In genomic region chr2:215391531-215391930, GRCh38 we compare ENCODE assay signal across 37 cellular contexts. TPM values are rescaled to one million over a fixed set of nuclear protein-coding genes. Genes with fewer than 3 reads are reported as not detected.
DNase-seq lines count a peak whose midpoint lies in the region; ATAC-seq and TF ChIP-seq lines count a peak whose summit lies in the region.
"Had no signal": no experiment of that assay in that cellular context is flagged by ENCODE, and none has a peak within 500 bp of the region (broad histone marks: within the 10 kb centered on the region; RNA-seq: fewer than 3 reads in every experiment).

No MANE protein-coding gene starts in this region.

- no peak overlapping the region for H2BK120ac ChIP-seq in trophoblast cell (ENCODE audit: insufficient read depth, low read length, poor library complexity)

- H3K27me3 ChIP-seq in foreskin keratinocyte (no peaks in the 10 kb centered on the region), trophoblast cell (ENCODE audit: insufficient read depth, low read length) (no peaks in the 10 kb centered on the region), psoas muscle (ENCODE audit: insufficient read depth in 3 of 3, low read length in 2 of 3) (no peaks in the 10 kb centered on the region)
- no peaks in the 10 kb centered on the region for H3K27me3 ChIP-seq in CD4-positive, alpha-beta memory T cell (ENCODE audit: insufficient read depth, low read length)
- H3K27me3 ChIP-seq: suprapubic skin had no signal

- H3K9ac ChIP-seq in trophoblast cell (ENCODE audit: low read length): no peak overlapping the region

- H3K4me1 ChIP-seq in OCI-LY7 (ENCODE audit: insufficient read depth, low read length, poor library complexity, severe bottlenecking) (peaks cover 6% of the 10 kb centered on the region), foreskin keratinocyte (no peaks in the 10 kb centered on the region), trophoblast cell (ENCODE audit: control insufficient read depth in 1 of 2, insufficient read depth in 2 of 2, low read length in 2 of 2) (no peaks in the 10 kb centered on the region), psoas muscle (no peaks in the 10 kb centered on the region)
- H3K4me1 ChIP-seq in CD4-positive, alpha-beta memory T cell (ENCODE audit: insufficient read depth, low read length): no peaks in the 10 kb centered on the region
- H3K4me1 ChIP-seq: suprapubic skin had no signal

- peaks cover 10% of the 10 kb centered on the region for H3K4me1 Mint-ChIP-seq in Calu3 (ENCODE audit: low read depth, unreplicated experiment)
- H3K4me1 Mint-ChIP-seq in CD4-positive, alpha-beta memory T cell: no peaks in the 10 kb centered on the region
- H3K4me1 Mint-ChIP-seq: activated CD8-positive, alpha-beta memory T cell treated with anti-CD3 and anti-CD28 coated beads, Interleukin-2, amount 10 ng/mL, durations not matched to agents 7 days and 5 days; CD4-positive, CD25-positive, alpha-beta regulatory T cell; naive thymus-derived CD8-positive, alpha-beta T cell had no signal

- no peaks in the 10 kb centered on the region for H3K9me3 ChIP-seq in OCI-LY7 (ENCODE audit: low read length)
- no peaks in the 10 kb centered on the region for H3K9me3 ChIP-seq in trophoblast cell (ENCODE audit: insufficient read depth, low read depth, low read length)
- H3K9me3 ChIP-seq in CD4-positive, alpha-beta memory T cell (ENCODE audit: control insufficient read depth in 1 of 2, low read length in 2 of 2): no peaks in the 10 kb centered on the region
- H3K9me3 ChIP-seq in psoas muscle: no peaks in the 10 kb centered on the region
- H3K9me3 ChIP-seq: A549, HAP-1, suprapubic skin had no signal

- H3K36me3 ChIP-seq in OCI-LY7 (ENCODE audit: insufficient read depth, low read length) (no peaks in the 10 kb centered on the region), trophoblast cell (ENCODE audit: control insufficient read depth in 1 of 2, insufficient read depth in 2 of 2, low read length in 2 of 2) (peaks cover 32 to 60% of the 10 kb centered on the region in 2 experiments), psoas muscle (ENCODE audit: insufficient read depth in 1 of 2, low read depth in 1 of 2) (peaks cover 0 to 35% of the 10 kb centered on the region in 2 donors)
- H3K36me3 ChIP-seq in CD4-positive, alpha-beta memory T cell (ENCODE audit: insufficient read depth, low read length): no peaks in the 10 kb centered on the region

- H4K20me1 ChIP-seq in OCI-LY7 (ENCODE audit: insufficient read depth, low read length): no peaks in the 10 kb centered on the region

- no peak overlapping the region for H3K4me3 Mint-ChIP-seq in Calu3 (ENCODE audit: low read depth, unreplicated experiment)
- H3K4me3 Mint-ChIP-seq in CD4-positive, alpha-beta memory T cell: no peak overlapping the region
- H3K4me3 Mint-ChIP-seq: activated CD8-positive, alpha-beta memory T cell treated with anti-CD3 and anti-CD28 coated beads, Interleukin-2, amount 10 ng/mL, durations not matched to agents 7 days and 5 days; activated T-cell treated with anti-CD3 and anti-CD28 coated beads, Interleukin-2, amount 50 U/mL, for 4 hours; CD4-positive, CD25-positive, alpha-beta regulatory T cell; naive thymus-derived CD8-positive, alpha-beta T cell; WTC11 had no signal

- BruUV-seq in Calu3 (replicated peaks; lab: Mats Ljungman, UMichigan) (no TSS peak), OCI-LY7 (replicated peaks; lab: Mats Ljungman, UMichigan) (no TSS peak)

- no peak overlapping the region for H2BK12ac ChIP-seq in trophoblast cell (ENCODE audit: low read length)

- no peak overlapping the region for H3K18ac ChIP-seq in trophoblast cell (ENCODE audit: low read length)

- H3K4me3 ChIP-seq in OCI-LY7 (ENCODE audit: low read depth, low read length, poor library complexity, severe bottlenecking) (no peak overlapping the region), trophoblast cell (ENCODE audit: low read depth, low read length) (no peak overlapping the region), psoas muscle (no peak overlapping the region)
- no peak overlapping the region for H3K4me3 ChIP-seq in CD4-positive, alpha-beta memory T cell (ENCODE audit: low read length in 2 of 2)
- H3K4me3 ChIP-seq: A549, HAP-1, K562, skin epidermis, suprapubic skin had no signal

- CTCF ChIA-PET in Calu3 (lab: Charles Lee): interaction anchor here (0.9 to 1.0 kb wide), 2 partner anchors 18 to 19 kb away, joined by 3 to 4 read pairs; no protein-coding TSS in a partner anchor
- CTCF ChIA-PET in OCI-LY7 (lab: Charles Lee; ENCODE audit: unreplicated experiment): no interaction called here
- CTCF ChIA-PET in CD4-positive, alpha-beta memory T cell (lab: Charles Lee; ENCODE audit: partially characterized antibody): no interaction called here

- H4K91ac ChIP-seq in trophoblast cell (ENCODE audit: low read depth, low read length): no peak overlapping the region

- no peak overlapping the region for H3K4ac ChIP-seq in trophoblast cell (ENCODE audit: low read depth, low read length)

- H3K4me2 ChIP-seq in OCI-LY7 (ENCODE audit: low read length) (peak overlapping the region; percentile 14; the same call in 1 of the 2 replicates), trophoblast cell (ENCODE audit: low read length) (no peak overlapping the region)
- H3K4me2 ChIP-seq: A549 had no signal

- H3K9me3 Mint-ChIP-seq in Calu3 (ENCODE audit: low read depth, unreplicated experiment): no peaks in the 10 kb centered on the region
- H3K9me3 Mint-ChIP-seq in CD4-positive, alpha-beta memory T cell: peaks cover 0 to 2% (median 0%) of the 10 kb centered on the region in 8 donors
- H3K9me3 Mint-ChIP-seq: activated T-cell treated with anti-CD3 and anti-CD28 coated beads, Interleukin-2, amount 50 U/mL, for 4 hours; WTC11 had no signal

- DNase-seq in Calu3 (peak; percentile 70), OCI-LY7 (ENCODE audit: low spot score) (peak; percentile 2), foreskin keratinocyte (no peak), trophoblast cell (peak; percentile 61 to 65), NCI-H2029 treated with DMSO at 0.1 percent for 48 hours (lab: John Stamatoyannopoulos, UW) (no peak), psoas muscle (no peak), NOMO-1 treated with DMSO at 0.1 percent for 48 hours (lab: John Stamatoyannopoulos, UW; ENCODE audit: unreplicated experiment) (no peak)
- no peak for DNase-seq in CD4-positive, alpha-beta memory T cell
- DNase-seq: activated CD4-positive, alpha-beta T cell treated with anti-CD3 and anti-CD28 coated beads, Interleukin-2, amount 50 U/mL, for 1 hour; activated CD8-positive, alpha-beta memory T cell treated with anti-CD3 and anti-CD28 coated beads, Interleukin-2, amount 10 ng/mL, durations not matched to agents 7 days and 5 days; activated gamma-delta T cell; activated T-cell treated with anti-CD3 and anti-CD28 coated beads, Interleukin-2, amount 50 U/mL, for 4 hours; AML-193; caudate nucleus; CD4-positive, CD25-positive, alpha-beta regulatory T cell; cortex of kidney; DMS 273 treated with DMSO at 0.1 percent for 48 hours; effector memory CD4-positive, alpha-beta T cell; head of caudate nucleus; left ventricle myocardium superior; midbrain; naive thymus-derived CD8-positive, alpha-beta T cell; NCI-H1092; NCI-H1694; NCI-H446 treated with DMSO at 0.1 percent for 48 hours; NCI-H82; nucleus accumbens; retina; stimulated activated naive CD4-positive, alpha-beta T cell treated with Interleukin-2 at 50 U/mL for 16 hours; T-helper 1 cell had no signal

- no peaks in the 10 kb centered on the region for H3K79me1 ChIP-seq in trophoblast cell (ENCODE audit: low read length)

- peak overlapping the region; percentile 38 for H3K27ac Mint-ChIP-seq in Calu3 (ENCODE audit: unreplicated experiment)
- H3K27ac Mint-ChIP-seq in CD4-positive, alpha-beta memory T cell: no peak overlapping the region
- H3K27ac Mint-ChIP-seq: activated CD8-positive, alpha-beta memory T cell treated with anti-CD3 and anti-CD28 coated beads, Interleukin-2, amount 10 ng/mL, durations not matched to agents 7 days and 5 days; CD4-positive, CD25-positive, alpha-beta regulatory T cell; naive thymus-derived CD8-positive, alpha-beta T cell; WTC11 had no signal

- peaks cover 14% of the 10 kb centered on the region for H3K36me3 Mint-ChIP-seq in Calu3 (ENCODE audit: insufficient read depth, unreplicated experiment)
- no peaks in the 10 kb centered on the region for H3K36me3 Mint-ChIP-seq in CD4-positive, alpha-beta memory T cell
- H3K36me3 Mint-ChIP-seq: activated CD8-positive, alpha-beta memory T cell treated with anti-CD3 and anti-CD28 coated beads, Interleukin-2, amount 10 ng/mL, durations not matched to agents 7 days and 5 days; CD4-positive, CD25-positive, alpha-beta regulatory T cell; naive thymus-derived CD8-positive, alpha-beta T cell had no signal

- no peak overlapping the region for H3K23ac ChIP-seq in trophoblast cell (ENCODE audit: low read length)

- H3K27me3 Mint-ChIP-seq in Calu3 (ENCODE audit: unreplicated experiment): no peaks in the 10 kb centered on the region
- H3K27me3 Mint-ChIP-seq in CD4-positive, alpha-beta memory T cell: peaks cover 0 to 6% of the 10 kb centered on the region in 2 donors

- H3K9me2 ChIP-seq in OCI-LY7 (ENCODE audit: insufficient read depth, low read length): no peaks in the 10 kb centered on the region

- WGBS in trophoblast cell (ENCODE audit: extremely low coverage, insufficient coverage, insufficient read length): no CpG with 5 or more reads among the region's 5 CpGs
- 94 to 95% (median 94%) methylated on average over 5 of the region's 5 CpGs for WGBS in psoas muscle, 3 donors

- TF ChIP-seq CTCF in Calu3 (IDR thresholded peaks at IDR 0.05; ENCODE audit: unreplicated experiment) (no peak), OCI-LY7 (conservative IDR thresholded peaks at IDR 0.05; ENCODE audit: low read length) (no peak), foreskin keratinocyte (conservative IDR thresholded peaks at IDR 0.05) (no peak), psoas muscle (IDR thresholded peaks at IDR 0.05) (no peak)

- H2AFZ ChIP-seq in OCI-LY7 (ENCODE audit: low read length): no peak overlapping the region; the same call in 1 of the 2 replicates
- no peak overlapping the region for H2AFZ ChIP-seq in trophoblast cell (ENCODE audit: insufficient read depth, low read length, poor library complexity)

- H4K12ac ChIP-seq in trophoblast cell (ENCODE audit: low read depth, low read length): no peak overlapping the region

- H3K14ac ChIP-seq in trophoblast cell (ENCODE audit: low read length): no peak overlapping the region

- no peak overlapping the region for H4K8ac ChIP-seq in trophoblast cell (ENCODE audit: low read depth, low read length)

- H3K27ac ChIP-seq in OCI-LY7 (ENCODE audit: low read depth, low read length, poor library complexity, severe bottlenecking): no peak overlapping the region
- H3K27ac ChIP-seq in foreskin keratinocyte: no peak overlapping the region
- no peak overlapping the region for H3K27ac ChIP-seq in trophoblast cell (ENCODE audit: low read depth, low read length)
- no peak overlapping the region for H3K27ac ChIP-seq in CD4-positive, alpha-beta memory T cell (ENCODE audit: low read depth, low read length)
- no peak overlapping the region for H3K27ac ChIP-seq in psoas muscle
- H3K27ac ChIP-seq: A549, RWPE1, skin epidermis, suprapubic skin had no signal

- H2AK5ac ChIP-seq in trophoblast cell (ENCODE audit: low read length): no peak overlapping the region

- H3K79me2 ChIP-seq in OCI-LY7 (ENCODE audit: insufficient read depth, low read depth, low read length): no peaks in the 10 kb centered on the region
- no peaks in the 10 kb centered on the region for H3K79me2 ChIP-seq in trophoblast cell (ENCODE audit: control insufficient read depth, insufficient read depth, low read length, poor library complexity)

- POLR2A ChIA-PET in OCI-LY7 (lab: Charles Lee): interaction anchor here (0.6 to 2.4 kb wide), 5 partner anchors 11 to 1728 kb away, joined by 3 to 7 read pairs (median 3); no protein-coding TSS in a partner anchor
- POLR2A ChIA-PET in CD4-positive, alpha-beta memory T cell (lab: Charles Lee; ENCODE audit: partially characterized antibody): no interaction called here

- no peak overlapping the region for H2BK5ac ChIP-seq in trophoblast cell (ENCODE audit: low read depth, low read length, poor library complexity)

- intact Hi-C loops in Calu3 (cut with micrococcal nuclease; ENCODE audit: unreplicated experiment): no loop called here
- intact Hi-C loops in OCI-LY7 (cut with micrococcal nuclease; ENCODE audit: unreplicated experiment): no loop called here
- intact Hi-C loops in CD4-positive, alpha-beta memory T cell (cut with micrococcal nuclease): no loop called here
- intact Hi-C loops in psoas muscle (cut with DNase I): no loop called here

- peak; percentile 69 for ATAC-seq in foreskin keratinocyte
- ATAC-seq in psoas muscle: no peak
- ATAC-seq: A549; activated CD8-positive, alpha-beta memory T cell treated with anti-CD3 and anti-CD28 coated beads, Interleukin-2, amount 10 ng/mL, durations not matched to agents 7 days and 5 days; activated T-cell treated with anti-CD3 and anti-CD28 coated beads, Interleukin-2, amount 50 U/mL, for 4 hours; K562; left ventricle myocardium superior; naive thymus-derived CD8-positive, alpha-beta T cell; WTC11 had no signal

RNA-seq across cellular contexts. Expression of gene FN1, which starts 44.3 kb away (rescaled TPM):
- total RNA-seq in Calu3 (2022) (123 and 133 TPM in 2 replicates), OCI-LY7 (2022) (1.2 and 1.3 TPM in 2 replicates), foreskin keratinocyte (2,068 and 6,230 TPM in 2 replicates), psoas muscle (10 to 100 TPM; 21.3 to 64.3 (median 41.7) TPM)
- 0.03 TPM in 1 of 2 replicates, not detected in the other for total RNA-seq in OCI-LY7 (2014; rRNA removed; shearing (Covaris generic))
- polyA plus RNA-seq in foreskin keratinocyte (1,523 and 3,810 TPM in 2 replicates), psoas muscle (10 to 100 TPM; 16.0 to 44.2 (median 40.3) TPM)
- polyA plus RNA-seq in trophoblast cell (2013): 3,568 and 4,026 TPM in 2 replicates
- not detected for total RNA-seq in CD4-positive, alpha-beta memory T cell
- polyA plus RNA-seq in CD4-positive, alpha-beta memory T cell: 1 to 10 TPM in 1 of 2 donors, under 1 TPM in 1; 0.38 to 1.2 TPM

Comparison
In these comparisons a context has a peak if more than half of its experiments do, and no peak if none do; other contexts are left out.
1. DNase-seq: peak in Calu3 (single experiment), OCI-LY7 (single experiment) and trophoblast cell (2 of 2); none in foreskin keratinocyte (0 of 2), CD4-positive, alpha-beta memory T cell (0 of 5), NCI-H2029 treated with DMSO at 0.1 percent for 48 hours (single experiment), psoas muscle (0 of 2) and NOMO-1 treated with DMSO at 0.1 percent for 48 hours (single experiment).
2. RNA of gene FN1, which starts 44.3 kb away (total RNA-seq): 2,068 to 6,230 TPM in foreskin keratinocyte; 123 to 133 TPM in Calu3, 21.3 to 64.3 TPM in psoas muscle, 0.03 to 1.3 TPM in OCI-LY7 and not detected in CD4-positive, alpha-beta memory T cell; every median in the first group is over 10 times any median in the second.